ENCODE assay signal across 16 cellular contexts in genomic region chr6:168195712-168196111, GRCh38.
A peak's percentile ranks its signal among the peaks of the same experiment; 100 is the strongest.
DNase-seq lines count a peak whose midpoint lies in the region; ATAC-seq and TF ChIP-seq lines count a peak whose summit lies in the region.
"Had no signal": no experiment of that assay in that cellular context is flagged by ENCODE, and none has a peak within 500 bp of the region (broad histone marks: within the 10 kb centered on the region; RNA-seq: fewer than 3 reads in every experiment).

No MANE protein-coding gene starts in this region.

- DNase-seq in natural killer cell treated with Interleukin-12 subunit alpha and Interleukin-12 subunit beta and Interleukin-15 and Interleukin-18, amount 100 ng/mL, for 72 hours (ENCODE audit: low spot score): peak; percentile 28
- no peak for DNase-seq in natural killer cell
- peak; percentile 52 for DNase-seq in coronary artery (ENCODE audit: low spot score)
- DNase-seq in osteocyte (ENCODE audit: extremely low spot score, unreplicated experiment): peak; percentile 59
- no peak for DNase-seq in activated CD8-positive, alpha-beta T cell treated with anti-CD3 and anti-CD28 coated beads for 36 hours
- DNase-seq in H4 (ENCODE audit: low spot score): no peak
- no peak for DNase-seq in NCI-H2081 treated with DMSO at 0.1 percent for 48 hours (lab: John Stamatoyannopoulos, UW)
- DNase-seq in cerebellar cortex (ENCODE audit: low spot score): no peak
- DNase-seq: C1 segment of cervical spinal cord, KBM-7, NCI-H1694 treated with DMSO at 0.1 percent for 48 hours, NCI-H2227 treated with DMSO at 0.1 percent for 48 hours, NCI-H524, NCI-H82, OCI-M1 had no signal

- no peak for ATAC-seq in natural killer cell treated with Interleukin-12 subunit alpha and Interleukin-12 subunit beta and Interleukin-15 and Interleukin-18, amount 100 ng/mL, for 72 hours
- no peak for ATAC-seq in natural killer cell
- no peak for ATAC-seq in activated CD8-positive, alpha-beta T cell treated with anti-CD3 and anti-CD28 coated beads for 36 hours
- ATAC-seq: GM23338 had no signal

- H3K36me3 Mint-ChIP-seq in natural killer cell treated with Interleukin-12 subunit alpha and Interleukin-12 subunit beta and Interleukin-15 and Interleukin-18, amount 100 ng/mL, for 72 hours: no peaks in the 10 kb centered on the region
- H3K36me3 Mint-ChIP-seq in natural killer cell (no peaks in the 10 kb centered on the region), osteocyte (ENCODE audit: unreplicated experiment) (no peaks in the 10 kb centered on the region)
- H3K36me3 Mint-ChIP-seq in activated CD8-positive, alpha-beta T cell treated with anti-CD3 and anti-CD28 coated beads for 36 hours (ENCODE audit: low read depth): no peaks in the 10 kb centered on the region

- TF ChIP-seq CTCF in natural killer cell (IDR thresholded peaks at IDR 0.05): no peak
- no peak for TF ChIP-seq CTCF in coronary artery (IDR thresholded peaks at IDR 0.05)
- no peak for TF ChIP-seq CTCF in osteocyte (IDR thresholded peaks at IDR 0.05)
- no peak for TF ChIP-seq CTCF in activated CD8-positive, alpha-beta T cell treated with anti-CD3 and anti-CD28 coated beads for 36 hours (IDR thresholded peaks at IDR 0.05)

- peaks cover 0 to 14% of the 10 kb centered on the region in 2 donors for H3K27me3 Mint-ChIP-seq in natural killer cell treated with Interleukin-12 subunit alpha and Interleukin-12 subunit beta and Interleukin-15 and Interleukin-18, amount 100 ng/mL, for 72 hours
- H3K27me3 Mint-ChIP-seq in natural killer cell (ENCODE audit: low read depth in 2 of 2): peaks cover 8 to 16% of the 10 kb centered on the region in 2 donors
- H3K27me3 Mint-ChIP-seq in osteocyte (ENCODE audit: unreplicated experiment): peaks cover 30% of the 10 kb centered on the region
- peaks cover 6% of the 10 kb centered on the region for H3K27me3 Mint-ChIP-seq in activated CD8-positive, alpha-beta T cell treated with anti-CD3 and anti-CD28 coated beads for 36 hours

- no peaks in the 10 kb centered on the region for H3K4me1 Mint-ChIP-seq in natural killer cell treated with Interleukin-12 subunit alpha and Interleukin-12 subunit beta and Interleukin-15 and Interleukin-18, amount 100 ng/mL, for 72 hours (ENCODE audit: low read depth in 2 of 2)
- H3K4me1 Mint-ChIP-seq in natural killer cell (peaks cover 0 to 7% of the 10 kb centered on the region in 2 donors), osteocyte (ENCODE audit: unreplicated experiment) (peaks cover 2% of the 10 kb centered on the region)
- H3K4me1 Mint-ChIP-seq in activated CD8-positive, alpha-beta T cell treated with anti-CD3 and anti-CD28 coated beads for 36 hours (ENCODE audit: low read depth): no peaks in the 10 kb centered on the region

- intact Hi-C loops in natural killer cell (cut with micrococcal nuclease): no loop called here
- intact Hi-C loops in activated CD8-positive, alpha-beta T cell treated with anti-CD3 and anti-CD28 coated beads for 36 hours (cut with micrococcal nuclease): no loop called here

- H3K9me3 Mint-ChIP-seq in natural killer cell treated with Interleukin-12 subunit alpha and Interleukin-12 subunit beta and Interleukin-15 and Interleukin-18, amount 100 ng/mL, for 72 hours: no peaks in the 10 kb centered on the region
- H3K9me3 Mint-ChIP-seq in natural killer cell: no peaks in the 10 kb centered on the region
- no peaks in the 10 kb centered on the region for H3K9me3 Mint-ChIP-seq in osteocyte (ENCODE audit: unreplicated experiment)
- H3K9me3 Mint-ChIP-seq in activated CD8-positive, alpha-beta T cell treated with anti-CD3 and anti-CD28 coated beads for 36 hours: no peaks in the 10 kb centered on the region
- H3K9me3 Mint-ChIP-seq: GM23338 had no signal

- H3K27ac ChIP-seq in coronary artery: no peak overlapping the region

- H3K27ac Mint-ChIP-seq in natural killer cell treated with Interleukin-12 subunit alpha and Interleukin-12 subunit beta and Interleukin-15 and Interleukin-18, amount 100 ng/mL, for 72 hours: no peak overlapping the region
- H3K27ac Mint-ChIP-seq in natural killer cell (no peak overlapping the region), osteocyte (ENCODE audit: unreplicated experiment) (no peak overlapping the region)
- no peak overlapping the region for H3K27ac Mint-ChIP-seq in activated CD8-positive, alpha-beta T cell treated with anti-CD3 and anti-CD28 coated beads for 36 hours
- H3K27ac Mint-ChIP-seq: GM23338 had no signal

- no peak overlapping the region for H3K4me3 Mint-ChIP-seq in natural killer cell treated with Interleukin-12 subunit alpha and Interleukin-12 subunit beta and Interleukin-15 and Interleukin-18, amount 100 ng/mL, for 72 hours
- no peak overlapping the region for H3K4me3 Mint-ChIP-seq in natural killer cell
- H3K4me3 Mint-ChIP-seq in osteocyte (ENCODE audit: unreplicated experiment): no peak overlapping the region
- no peak overlapping the region for H3K4me3 Mint-ChIP-seq in activated CD8-positive, alpha-beta T cell treated with anti-CD3 and anti-CD28 coated beads for 36 hours
- H3K4me3 Mint-ChIP-seq: GM23338 had no signal

- H3K4me3 ChIP-seq in coronary artery: no peak overlapping the region
- H3K4me3 ChIP-seq: GM23338 had no signal

- POLR2A ChIA-PET in activated CD8-positive, alpha-beta T cell treated with anti-CD3 and anti-CD28 coated beads for 36 hours (lab: Charles Lee): no interaction called here

- CTCF ChIA-PET in activated CD8-positive, alpha-beta T cell treated with anti-CD3 and anti-CD28 coated beads for 36 hours (lab: Charles Lee): no interaction called here

Comparison
In these comparisons a context has a peak if more than half of its experiments do, and no peak if none do; other contexts are left out.
1. DNase-seq: peak in natural killer cell treated with Interleukin-12 subunit alpha and Interleukin-12 subunit beta and Interleukin-15 and Interleukin-18, amount 100 ng/mL, for 72 hours (single experiment), coronary artery (single experiment) and osteocyte (single experiment); none in natural killer cell (single experiment), activated CD8-positive, alpha-beta T cell treated with anti-CD3 and anti-CD28 coated beads for 36 hours (single experiment), H4 (single experiment), NCI-H2081 treated with DMSO at 0.1 percent for 48 hours (single experiment) and cerebellar cortex (single experiment).